In genomic region chr3:194974468-194975135, GRCh38 we compare ENCODE assay signal across 22 cellular contexts.
A peak's percentile ranks its signal among the peaks of the same experiment; 100 is the strongest.
DNase-seq lines count a peak whose midpoint lies in the region; ATAC-seq, FAIRE-seq and TF ChIP-seq lines count a peak whose summit lies in the region.
"Had no signal": no experiment of that assay in that cellular context is flagged by ENCODE, and none has a peak within 500 bp of the region (broad histone marks: within the 10 kb centered on the region; RNA-seq: fewer than 3 reads in every experiment).

No MANE protein-coding gene starts in this region.

- H3K4me1 Mint-ChIP-seq in natural killer cell treated with Interleukin-12 subunit alpha and Interleukin-12 subunit beta and Interleukin-15 and Interleukin-18, amount 100 ng/mL, for 72 hours (ENCODE audit: low read depth in 2 of 2): no peaks in the 10 kb centered on the region
- H3K4me1 Mint-ChIP-seq in natural killer cell: no peaks in the 10 kb centered on the region
- H3K4me1 Mint-ChIP-seq: GM23338 had no signal

- TF ChIP-seq POLR2A in gastrocnemius medialis (IDR thresholded peaks at IDR 0.05): no peak

- no peak overlapping the region for H3K27ac ChIP-seq in gastrocnemius medialis
- H3K27ac ChIP-seq: SJCRH30 had no signal

- no peak for TF ChIP-seq CTCF in natural killer cell (IDR thresholded peaks at IDR 0.05)
- TF ChIP-seq CTCF in bronchial epithelial cell (IDR thresholded peaks at IDR 0.05; ENCODE audit: insufficient read depth, low read length, severe bottlenecking): no peak
- no peak for TF ChIP-seq CTCF in gastrocnemius medialis (IDR thresholded peaks at IDR 0.05 in 4 of 5, conservative IDR thresholded peaks at IDR 0.05 in 1 of 5)

- no peak overlapping the region for H3K4me3 ChIP-seq in bronchial epithelial cell (ENCODE audit: low read depth, low read length)
- no peak overlapping the region for H3K4me3 ChIP-seq in gastrocnemius medialis
- H3K4me3 ChIP-seq: GM23338, K562, Peyer's patch, SJCRH30 had no signal

- H3K9me3 ChIP-seq in gastrocnemius medialis: no peaks in the 10 kb centered on the region
- H3K9me3 ChIP-seq: Peyer's patch had no signal

- peaks cover 9 to 42% of the 10 kb centered on the region in 2 donors for H3K27me3 Mint-ChIP-seq in natural killer cell treated with Interleukin-12 subunit alpha and Interleukin-12 subunit beta and Interleukin-15 and Interleukin-18, amount 100 ng/mL, for 72 hours
- H3K27me3 Mint-ChIP-seq in natural killer cell (ENCODE audit: low read depth in 2 of 2): peaks cover 0 to 14% of the 10 kb centered on the region in 2 donors

- no peaks in the 10 kb centered on the region for H3K36me3 ChIP-seq in bronchial epithelial cell (ENCODE audit: control insufficient read depth, insufficient read depth, low read length)
- no peaks in the 10 kb centered on the region for H3K36me3 ChIP-seq in gastrocnemius medialis
- H3K36me3 ChIP-seq: Peyer's patch, SJCRH30 had no signal

- ATAC-seq in natural killer cell treated with Interleukin-12 subunit alpha and Interleukin-12 subunit beta and Interleukin-15 and Interleukin-18, amount 100 ng/mL, for 72 hours: no peak
- ATAC-seq in natural killer cell (no peak), GM18511 (IDR thresholded peaks at IDR 0.05; ENCODE audit: unreplicated experiment) (no peak), gastrocnemius medialis (no peak)
- ATAC-seq: CD8-positive, alpha-beta T cell; GM23338; K562 had no signal

- H3K27me3 ChIP-seq in bronchial epithelial cell (ENCODE audit: control insufficient read depth, insufficient read depth, low read length): peaks cover 4% of the 10 kb centered on the region
- no peaks in the 10 kb centered on the region for H3K27me3 ChIP-seq in gastrocnemius medialis
- H3K27me3 ChIP-seq: Peyer's patch, SJCRH30 had no signal

- FAIRE-seq in bronchial epithelial cell (lab: Jason Lieb, UNC): peak; percentile 47
- FAIRE-seq: G401.6, GM12892, K562 had no signal

- no peak overlapping the region for H3K27ac Mint-ChIP-seq in natural killer cell treated with Interleukin-12 subunit alpha and Interleukin-12 subunit beta and Interleukin-15 and Interleukin-18, amount 100 ng/mL, for 72 hours
- H3K27ac Mint-ChIP-seq in natural killer cell: no peak overlapping the region
- H3K27ac Mint-ChIP-seq: CD8-positive, alpha-beta T cell; GM23338 had no signal

- no peak overlapping the region for H3K4me3 Mint-ChIP-seq in natural killer cell treated with Interleukin-12 subunit alpha and Interleukin-12 subunit beta and Interleukin-15 and Interleukin-18, amount 100 ng/mL, for 72 hours
- H3K4me3 Mint-ChIP-seq in natural killer cell: no peak overlapping the region
- H3K4me3 Mint-ChIP-seq: CD8-positive, alpha-beta T cell; GM23338 had no signal

- H3K9me3 Mint-ChIP-seq in natural killer cell treated with Interleukin-12 subunit alpha and Interleukin-12 subunit beta and Interleukin-15 and Interleukin-18, amount 100 ng/mL, for 72 hours: no peaks in the 10 kb centered on the region
- H3K9me3 Mint-ChIP-seq in natural killer cell: no peaks in the 10 kb centered on the region

- DNase-seq in natural killer cell treated with Interleukin-12 subunit alpha and Interleukin-12 subunit beta and Interleukin-15 and Interleukin-18, amount 100 ng/mL, for 72 hours (ENCODE audit: low spot score): peak; percentile 56
- DNase-seq in natural killer cell: no peak
- no peak for DNase-seq in bronchial epithelial cell (ENCODE audit: low read depth)
- peak; percentile 5 for DNase-seq in stimulated activated CD8-positive, alpha-beta memory T cell treated with anti-CD3 and anti-CD28 coated beads, Interleukin-4, amount 100 ng/mL, for 48 hours
- DNase-seq in G401 (ENCODE audit: low spot score): no peak
- no peak for DNase-seq in gastrocnemius medialis
- DNase-seq: Calu3, DMS153, HCEC 1CT, MM.1S, NCI-H1048, NCI-H1436 treated with DMSO at 0.1 percent for 48 hours, NCI-H1930, NCI-H774, SJCRH30 had no signal

- in situ Hi-C loops in G401 (cut with HindIII; ENCODE audit: low sequenced_read_pairs): no loop called here
- in situ Hi-C loops in gastrocnemius medialis (cut with MboI; ENCODE audit: low sequenced_read_pairs in 4 of 4): no loop called here

- intact Hi-C loops in natural killer cell (cut with micrococcal nuclease): no loop called here
- intact Hi-C loops in gastrocnemius medialis (cut with DNase I; ENCODE audit: low total_unique reads): no loop called here

- no peaks in the 10 kb centered on the region for H3K36me3 Mint-ChIP-seq in natural killer cell treated with Interleukin-12 subunit alpha and Interleukin-12 subunit beta and Interleukin-15 and Interleukin-18, amount 100 ng/mL, for 72 hours
- H3K36me3 Mint-ChIP-seq in natural killer cell: no peaks in the 10 kb centered on the region
- H3K36me3 Mint-ChIP-seq: CD8-positive, alpha-beta T cell had no signal

- peaks cover 0 to 5% of the 10 kb centered on the region in 2 donors for H3K4me1 ChIP-seq in gastrocnemius medialis
- H3K4me1 ChIP-seq: SJCRH30 had no signal

Comparison
In these comparisons a context has a peak if more than half of its experiments do, and no peak if none do; other contexts are left out.
1. DNase-seq: peak in natural killer cell treated with Interleukin-12 subunit alpha and Interleukin-12 subunit beta and Interleukin-15 and Interleukin-18, amount 100 ng/mL, for 72 hours (single experiment) and stimulated activated CD8-positive, alpha-beta memory T cell treated with anti-CD3 and anti-CD28 coated beads, Interleukin-4, amount 100 ng/mL, for 48 hours (single experiment); none in natural killer cell (single experiment), bronchial epithelial cell (single experiment), G401 (single experiment) and gastrocnemius medialis (0 of 2).